8 cellular contexts compared by ENCODE assay signal in the genomic region with DNA sequence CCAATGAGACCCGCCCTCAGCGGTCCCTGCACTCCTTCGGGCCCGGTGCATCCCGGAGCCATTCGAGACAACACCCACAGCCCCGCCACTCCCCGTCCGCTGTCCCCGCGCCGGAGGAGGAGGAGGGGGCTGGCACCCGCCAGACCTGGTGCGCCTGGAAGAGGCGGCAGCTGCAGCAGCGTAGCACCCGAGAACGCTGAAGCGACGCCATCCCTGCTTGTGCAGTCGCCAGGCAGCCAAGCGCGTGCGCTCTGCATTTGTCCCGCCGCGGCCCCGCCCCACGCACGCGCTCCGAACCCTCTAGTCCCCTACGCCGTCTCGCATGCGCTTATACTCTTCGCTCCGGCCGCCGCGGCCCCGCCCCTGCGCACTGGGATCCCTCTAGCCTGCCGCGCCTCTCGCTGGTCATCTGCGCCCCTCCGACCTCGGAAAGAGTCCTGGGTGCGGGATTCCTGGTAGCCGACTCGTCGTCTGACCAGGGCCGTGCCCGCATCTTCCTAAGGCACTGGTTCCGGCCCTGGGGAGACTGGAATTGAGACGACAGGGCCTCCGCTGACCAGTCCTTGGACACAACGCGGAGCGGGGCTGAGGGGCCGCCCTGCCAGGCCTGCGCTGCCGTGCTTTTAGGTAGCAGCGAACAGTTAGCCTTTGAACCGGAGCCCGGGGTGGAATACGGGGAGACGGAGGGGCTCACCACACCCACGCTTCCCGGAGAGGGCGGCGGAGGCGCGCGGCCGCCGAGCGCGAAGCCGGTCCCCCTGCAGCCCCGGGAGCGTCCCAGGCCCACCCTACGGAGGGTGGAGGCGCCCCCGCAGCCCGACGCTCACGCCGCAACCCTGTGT. TPM values are rescaled to one million over a fixed set of nuclear protein-coding genes. Genes with fewer than 3 reads are reported as not detected.
A peak's percentile ranks its signal among the peaks of the same experiment; 100 is the strongest.
DNase-seq lines count a peak whose midpoint lies in the region; ATAC-seq and TF ChIP-seq lines count a peak whose summit lies in the region.

A gene with protein sequence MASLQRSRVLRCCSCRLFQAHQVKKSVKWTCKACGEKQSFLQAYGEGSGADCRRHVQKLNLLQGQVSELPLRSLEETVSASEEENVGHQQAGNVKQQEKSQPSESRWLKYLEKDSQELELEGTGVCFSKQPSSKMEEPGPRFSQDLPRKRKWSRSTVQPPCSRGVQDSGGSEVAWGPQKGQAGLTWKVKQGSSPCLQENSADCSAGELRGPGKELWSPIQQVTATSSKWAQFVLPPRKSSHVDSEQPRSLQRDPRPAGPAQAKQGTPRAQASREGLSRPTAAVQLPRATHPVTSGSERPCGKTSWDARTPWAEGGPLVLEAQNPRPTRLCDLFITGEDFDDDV (minus strand): TSS at position 232 of the 842 bp plus-strand sequence. CDS start 21 bp downstream, at position 211.

- peak; percentile 77 to 94 (median 85) for DNase-seq in CD4-positive, CD25-positive, alpha-beta regulatory T cell
- DNase-seq in NCI-H82 treated with DMSO at 0.1 percent for 48 hours (lab: John Stamatoyannopoulos, UW; ENCODE audit: unreplicated experiment) = peak; percentile 90
- peak; percentile 93 for DNase-seq in activated CD8-positive, alpha-beta T cell treated with anti-CD3 and anti-CD28 coated beads, Interleukin-2, amount 10 ng/mL, durations not matched to agents 7 days and 5 days
- DNase-seq in lower lobe of right lung = peak; percentile 99
- DNase-seq in stimulated activated CD4-positive, alpha-beta T cell treated with anti-CD3 and anti-CD28 coated beads, TNF-alpha, amount 100 ng/mL, for 24 hours (ENCODE audit: low read depth in 3 of 3) = peak; percentile 81 to 93 (median 88)

- peak within 1 kb of the TSS; percentile 72 for H3K27ac ChIP-seq in CD4-positive, CD25-positive, alpha-beta regulatory T cell (ENCODE audit: insufficient read depth, low read length, poor library complexity, severe bottlenecking)
- H3K27ac ChIP-seq in ectodermal cell (ENCODE audit: insufficient read depth, low read depth, low read length, poor library complexity, severe bottlenecking) = peak within 1 kb of the TSS; percentile 65
- H3K27ac ChIP-seq in lower lobe of right lung = peak within 1 kb of the TSS; percentile 83

- H3K9me3 Mint-ChIP-seq in CD4-positive, CD25-positive, alpha-beta regulatory T cell = no peaks in the 10 kb centered on the region
- no peaks in the 10 kb centered on the region for H3K9me3 Mint-ChIP-seq in activated CD8-positive, alpha-beta T cell treated with anti-CD3 and anti-CD28 coated beads, Interleukin-2, amount 10 ng/mL, durations not matched to agents 7 days and 5 days (ENCODE audit: insufficient read depth)

- peaks cover 0 to 38% (median 17%) of the 10 kb centered on the region in 4 donors for H3K4me1 Mint-ChIP-seq in CD4-positive, CD25-positive, alpha-beta regulatory T cell
- H3K4me1 Mint-ChIP-seq in activated CD8-positive, alpha-beta T cell treated with anti-CD3 and anti-CD28 coated beads, Interleukin-2, amount 10 ng/mL, durations not matched to agents 7 days and 5 days (ENCODE audit: low read depth) = peaks cover 17% of the 10 kb centered on the region

- peak; percentile 95 to 98 for ATAC-seq in CD4-positive, CD25-positive, alpha-beta regulatory T cell (ENCODE audit: low read depth in 2 of 2)
- peak; percentile 94 for ATAC-seq in GM19395 (IDR thresholded peaks at IDR 0.05; ENCODE audit: unreplicated experiment)
- peak; percentile 93 for ATAC-seq in HG03565 (IDR thresholded peaks at IDR 0.05; ENCODE audit: unreplicated experiment)
- peak; percentile 99 for ATAC-seq in activated CD8-positive, alpha-beta T cell treated with anti-CD3 and anti-CD28 coated beads, Interleukin-2, amount 10 ng/mL, durations not matched to agents 7 days and 5 days
- ATAC-seq in lower lobe of right lung = peak; percentile 100

- no peaks in the 10 kb centered on the region for H3K9me3 ChIP-seq in CD4-positive, CD25-positive, alpha-beta regulatory T cell (ENCODE audit: control insufficient read depth in 2 of 2, low read length in 2 of 2)
- H3K9me3 ChIP-seq in ectodermal cell (ENCODE audit: control insufficient read depth, low read length) = no peaks in the 10 kb centered on the region
- H3K9me3 ChIP-seq in lower lobe of right lung = peaks cover 6% of the 10 kb centered on the region

- H3K27me3 ChIP-seq in CD4-positive, CD25-positive, alpha-beta regulatory T cell (ENCODE audit: control insufficient read depth, insufficient read depth, low read length) = no peaks in the 10 kb centered on the region
- H3K27me3 ChIP-seq in ectodermal cell (ENCODE audit: control insufficient read depth, insufficient read depth, low read length, poor library complexity, severe bottlenecking) (no peaks in the 10 kb centered on the region), lower lobe of right lung (ENCODE audit: low read depth) (no peaks in the 10 kb centered on the region)

- CTCF ChIA-PET in activated CD8-positive, alpha-beta T cell treated with anti-CD3 and anti-CD28 coated beads, Interleukin-2, amount 10 ng/mL, durations not matched to agents 7 days and 5 days (lab: Charles Lee) = interaction anchor here (2.4 kb wide), 1 partner anchor 57 kb away, joined by 15 read pairs; no protein-coding TSS in a partner anchor

- peak within 1 kb of the TSS; percentile 97 to 99 (median 98) for H3K4me3 Mint-ChIP-seq in CD4-positive, CD25-positive, alpha-beta regulatory T cell
- peak within 1 kb of the TSS; percentile 94 for H3K4me3 Mint-ChIP-seq in activated CD8-positive, alpha-beta T cell treated with anti-CD3 and anti-CD28 coated beads, Interleukin-2, amount 10 ng/mL, durations not matched to agents 7 days and 5 days

- peak within 1 kb of the TSS; percentile 86 to 98 (median 94) for H3K27ac Mint-ChIP-seq in CD4-positive, CD25-positive, alpha-beta regulatory T cell
- peak within 1 kb of the TSS; percentile 56 for H3K27ac Mint-ChIP-seq in activated CD8-positive, alpha-beta T cell treated with anti-CD3 and anti-CD28 coated beads, Interleukin-2, amount 10 ng/mL, durations not matched to agents 7 days and 5 days

- POLR2A ChIA-PET in activated CD8-positive, alpha-beta T cell treated with anti-CD3 and anti-CD28 coated beads, Interleukin-2, amount 10 ng/mL, durations not matched to agents 7 days and 5 days (lab: Charles Lee) = interaction anchor here (0.7 to 1.2 kb wide), 4 partner anchors 22 to 60 kb away, joined by 3 to 4 read pairs (median 4); a partner anchor contains a TSS

- peak within 1 kb of the TSS; percentile 89 for H3K4me3 ChIP-seq in CD4-positive, CD25-positive, alpha-beta regulatory T cell (ENCODE audit: low read depth, low read length)
- H3K4me3 ChIP-seq in ectodermal cell (ENCODE audit: insufficient read depth, low read depth, low read length) (peak within 1 kb of the TSS; percentile 98), lower lobe of right lung (peak within 1 kb of the TSS; percentile 94)

- no peak for TF ChIP-seq CTCF in lower lobe of right lung (IDR thresholded peaks at IDR 0.05)

- peaks cover 5% of the 10 kb centered on the region for H3K36me3 Mint-ChIP-seq in CD4-positive, CD25-positive, alpha-beta regulatory T cell
- H3K36me3 Mint-ChIP-seq in activated CD8-positive, alpha-beta T cell treated with anti-CD3 and anti-CD28 coated beads, Interleukin-2, amount 10 ng/mL, durations not matched to agents 7 days and 5 days (ENCODE audit: low read depth) = peaks cover 13% of the 10 kb centered on the region

- peaks cover 3% of the 10 kb centered on the region for H3K36me3 ChIP-seq in CD4-positive, CD25-positive, alpha-beta regulatory T cell (ENCODE audit: control insufficient read depth, insufficient read depth, low read length)
- H3K36me3 ChIP-seq in ectodermal cell (ENCODE audit: control insufficient read depth, insufficient read depth, low read length) (peaks cover 8% of the 10 kb centered on the region), lower lobe of right lung (peaks cover 23% of the 10 kb centered on the region)

- no peaks in the 10 kb centered on the region for H3K27me3 Mint-ChIP-seq in CD4-positive, CD25-positive, alpha-beta regulatory T cell
- no peaks in the 10 kb centered on the region for H3K27me3 Mint-ChIP-seq in activated CD8-positive, alpha-beta T cell treated with anti-CD3 and anti-CD28 coated beads, Interleukin-2, amount 10 ng/mL, durations not matched to agents 7 days and 5 days (ENCODE audit: low read depth)

- 0% methylated on average over 84 to 90 of the region's 90 CpGs for WGBS in ectodermal cell, 2 experiments

- H3K4me1 ChIP-seq in CD4-positive, CD25-positive, alpha-beta regulatory T cell (ENCODE audit: control insufficient read depth, insufficient read depth, low read length, poor library complexity, severe bottlenecking) = peaks cover 13% of the 10 kb centered on the region
- no peaks in the 10 kb centered on the region for H3K4me1 ChIP-seq in ectodermal cell (ENCODE audit: control insufficient read depth, insufficient read depth, low read length)
- H3K4me1 ChIP-seq in lower lobe of right lung = peaks cover 14% of the 10 kb centered on the region

- intact Hi-C loops in lower lobe of right lung (cut with DNase I) = no loop called here

RNA-seq across cellular contexts. Expression of the gene that starts here (rescaled TPM):
- total RNA-seq in CD4-positive, CD25-positive, alpha-beta regulatory T cell = 46.4 TPM
- polyA plus RNA-seq in CD4-positive, CD25-positive, alpha-beta regulatory T cell = 10 to 100 TPM; 10.2 to 18.5 (median 17.2) TPM
- 10 to 100 TPM; 16.1 to 17.1 TPM for total RNA-seq in activated CD8-positive, alpha-beta T cell treated with anti-CD3 and anti-CD28 coated beads, Interleukin-2, amount 10 ng/mL, durations not matched to agents 7 days and 5 days
- polyA plus RNA-seq in ectodermal cell (2013, experiment 1 of 4) = 54.9 TPM
- 58.7 TPM for polyA plus RNA-seq in ectodermal cell (2013, experiment 2 of 4)
- polyA plus RNA-seq in ectodermal cell (2013, experiment 3 of 4) = 46.3 TPM
- polyA plus RNA-seq in ectodermal cell (2013, experiment 4 of 4) = 53.3 TPM
- total RNA-seq in lower lobe of right lung = 25.0 TPM

Comparison
In these comparisons a context has a peak if more than half of its experiments do, and no peak if none do; other contexts are left out.
1. Peak in every context shown above with its lines: DNase-seq, ATAC-seq, H3K4me3 ChIP-seq and H3K27ac ChIP-seq.